Comparison of ENCODE assay signal across 29 cellular contexts in the genomic region with DNA sequence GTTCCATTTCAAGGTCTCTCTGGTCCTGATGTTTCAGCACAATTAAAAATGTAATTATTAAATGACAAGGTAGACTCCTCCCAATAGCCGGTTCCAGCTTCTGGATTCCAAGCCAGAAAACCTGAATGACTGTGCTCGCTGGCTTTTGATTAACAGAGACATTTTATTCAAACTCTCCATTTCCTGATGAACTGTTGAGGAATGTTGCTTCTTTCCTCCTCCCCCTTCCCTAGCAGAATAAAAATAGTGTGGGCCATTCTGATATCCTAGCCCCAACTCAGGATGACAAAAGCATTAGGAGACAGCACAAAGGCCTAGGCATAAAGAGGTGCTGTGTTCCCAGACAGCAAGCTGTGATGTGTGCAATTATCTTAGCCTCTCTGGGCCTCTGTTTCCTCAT.
DNase-seq lines count a peak whose midpoint lies in the region; ATAC-seq and TF ChIP-seq lines count a peak whose summit lies in the region.
"Had no signal": no experiment of that assay in that cellular context is flagged by ENCODE, and none has a peak within 500 bp of the region (broad histone marks: within the 10 kb centered on the region; RNA-seq: fewer than 3 reads in every experiment).

No MANE protein-coding gene starts in this region.

- intact Hi-C loops in right cardiac atrium (cut with DNase I) (loop anchor here in 2 of 4 donors (10.0 kb wide), 1 partner anchor 93 kb away; no protein-coding TSS in a partner anchor), Right ventricle myocardium superior (cut with DNase I) (no loop called here), body of pancreas (cut with DNase I) (no loop called here)

- DNase-seq in right cardiac atrium (no peak), Right ventricle myocardium superior (no peak), body of pancreas (no peak), activated T-cell treated with anti-CD3 and anti-CD28 coated beads for 4 hours (no peak), DMS79 treated with DMSO at 0.1 percent for 48 hours (lab: John Stamatoyannopoulos, UW) (no peak), substantia nigra (lab: John Stamatoyannopoulos, UW) (no peak)
- DNase-seq: activated CD4-positive, alpha-beta T cell treated with anti-CD3 and anti-CD28 coated beads, Interleukin-2, amount 50 U/mL, for 1 hour; activated naive CD4-positive, alpha-beta T cell treated with anti-CD3 and anti-CD28 coated beads for 36 hours; activated T-cell treated with anti-CD3 and anti-CD28 coated beads, Interleukin-2, amount 50 U/mL, for 72 hours; amniotic stem cell; CD4-positive, CD25-positive, alpha-beta regulatory T cell; cortex of kidney; foreskin fibroblast; left ventricle myocardium superior; NCI-H1417 treated with DMSO at 0.1 percent for 48 hours; NCI-H2081 treated with DMSO at 0.1 percent for 48 hours; NCI-H748 treated with DMSO at 0.1 percent for 48 hours; Peyer's patch; right lobe of liver; SJCRH30; stimulated activated CD4-positive, alpha-beta T cell treated with anti-CD3 and anti-CD28 coated beads, Interleukin-15, amount 100 ng/mL, for 24 hours; stimulated activated naive B cell treated with anti-CD40 and anti-IgM and Interleukin-4, amounts not matched to agents 10 μg/mL and 1 μg/mL and 100 μg/mL, for 72 hours; testis had no signal

- TF ChIP-seq POLR2A in body of pancreas (IDR thresholded peaks at IDR 0.05) = no peak

- H3K36me3 ChIP-seq in body of pancreas (replicated peaks in 1 of 2; ENCODE audit: insufficient read depth in 1 of 2, low read depth in 2 of 2) (no peaks in the 10 kb centered on the region), muscle layer of duodenum (ENCODE audit: control insufficient read depth in 1 of 2, insufficient read depth in 2 of 2, low read length in 2 of 2) (peaks cover 0 to 5% of the 10 kb centered on the region in 2 donors)
- H3K36me3 ChIP-seq: breast epithelium, Peyer's patch, right lobe of liver, SJCRH30 had no signal

- 45% methylated on average over 2 of the region's 2 CpGs for WGBS in right cardiac atrium
- 21 to 56% methylated on average over 2 of the region's 2 CpGs for WGBS in body of pancreas, 2 donors

- ATAC-seq in right cardiac atrium = peak in 1 of 2 donors; percentile 17
- no peak for ATAC-seq in Right ventricle myocardium superior (ENCODE audit: poor library complexity)
- ATAC-seq in body of pancreas = peak; percentile 60
- ATAC-seq in HG02970 (IDR thresholded peaks at IDR 0.05; ENCODE audit: low FRiP score, unreplicated experiment) = no peak
- ATAC-seq: activated T-cell treated with anti-CD3 and anti-CD28 coated beads, Interleukin-2, amount 50 U/mL, for 72 hours; left ventricle myocardium superior; natural killer cell treated with Interleukin-12 subunit alpha and Interleukin-12 subunit beta and Interleukin-15 and Interleukin-18, amount 100 ng/mL, for 72 hours; right lobe of liver; stimulated activated naive B cell treated with anti-CD40 and anti-IgM and Interleukin-4, amounts not matched to agents 10 μg/mL and 1 μg/mL and 100 μg/mL, for 72 hours; WTC11 had no signal

- TF ChIP-seq CTCF in body of pancreas (IDR thresholded peaks at IDR 0.05) = no peak

- peaks cover 7% of the 10 kb centered on the region for H3K4me1 ChIP-seq in right cardiac atrium (ENCODE audit: control insufficient read depth, insufficient read depth, low read length)
- H3K4me1 ChIP-seq in body of pancreas = peaks cover 22% of the 10 kb centered on the region
- peaks cover 2 to 24% of the 10 kb centered on the region in 2 donors for H3K4me1 ChIP-seq in muscle layer of duodenum (ENCODE audit: control insufficient read depth in 1 of 2, insufficient read depth in 2 of 2, low read length in 2 of 2)
- H3K4me1 ChIP-seq: right lobe of liver, SJCRH30 had no signal

- no peaks in the 10 kb centered on the region for H3K9me3 ChIP-seq in right cardiac atrium (ENCODE audit: control insufficient read depth, low read length)
- no peaks in the 10 kb centered on the region for H3K9me3 ChIP-seq in body of pancreas
- H3K9me3 ChIP-seq in muscle layer of duodenum (ENCODE audit: control insufficient read depth in 1 of 2, low read length in 2 of 2) = no peaks in the 10 kb centered on the region
- H3K9me3 ChIP-seq: breast epithelium, Peyer's patch, right lobe of liver, SJCRH30, testis had no signal

- H3K27me3 ChIP-seq in right cardiac atrium (ENCODE audit: control insufficient read depth, insufficient read depth) = no peaks in the 10 kb centered on the region
- H3K27me3 ChIP-seq in body of pancreas = no peaks in the 10 kb centered on the region
- H3K27me3 ChIP-seq in muscle layer of duodenum (ENCODE audit: low read depth, low read length) = no peaks in the 10 kb centered on the region
- H3K27me3 ChIP-seq: breast epithelium, Peyer's patch, right lobe of liver, SJCRH30, testis had no signal

- H3K4me3 ChIP-seq in right cardiac atrium (ENCODE audit: low read length) (no peak overlapping the region), body of pancreas (no peak overlapping the region), muscle layer of duodenum (ENCODE audit: low read depth in 1 of 2, low read length in 2 of 2) (peak overlapping the region in 1 of 2 donors; percentile 9)
- H3K4me3 ChIP-seq: breast epithelium, Peyer's patch, right lobe of liver, SJCRH30, testis had no signal

- H3K27ac ChIP-seq in right cardiac atrium (ENCODE audit: low read length) (peak overlapping the region; percentile 52), body of pancreas (peak overlapping the region in 3 of 4 donors; percentile 42 to 77 (median 51)), muscle layer of duodenum (ENCODE audit: low read length) (peak overlapping the region; percentile 14), substantia nigra (ENCODE audit: low read depth, low read length, poor library complexity, severe bottlenecking) (no peak overlapping the region)
- H3K27ac ChIP-seq: KMS-11, right lobe of liver, SJCRH30 had no signal
